Comparison of ENCODE assay signal across 8 cellular contexts in genomic region chr2:79511320-79511951, GRCh38. TPM values are rescaled to one million over a fixed set of nuclear protein-coding genes. Genes with fewer than 3 reads are reported as not detected.
DNase-seq lines count a peak whose midpoint lies in the region; FAIRE-seq and TF ChIP-seq lines count a peak whose summit lies in the region.
"Had no signal": no experiment of that assay in that cellular context is flagged by ENCODE, and none has a peak within 500 bp of the region (broad histone marks: within the 10 kb centered on the region; RNA-seq: fewer than 3 reads in every experiment).

No MANE protein-coding gene starts in this region.

- H3K4me3 ChIP-seq in retinal pigment epithelial cell (ENCODE audit: low read length), result no peak overlapping the region

- DNase-seq in HT-29 (ENCODE audit: low spot score) (peak; percentile 30), SK-MEL-5 (ENCODE audit: low read depth, low spot score) (peak; percentile 50), foreskin melanocyte (peak; percentile 55), retinal pigment epithelial cell (ENCODE audit: low read depth) (peak; percentile 12), frontal cortex (ENCODE audit: low spot score in 2 of 2) (no peak), NCI-H2107 (lab: John Stamatoyannopoulos, UW) (no peak)
- no peak for DNase-seq in effector CD4-positive, alpha-beta T cell
- DNase-seq: SHP77 treated with DMSO at 0.1 percent for 48 hours had no signal

- FAIRE-seq in frontal cortex (lab: Jason Lieb, UNC), result no peak

- no peak for TF ChIP-seq CTCF in retinal pigment epithelial cell (conservative IDR thresholded peaks at IDR 0.05; ENCODE audit: low read depth, low read length)

- in situ Hi-C loops in SK-MEL-5 (cut with HindIII; ENCODE audit: low pct_unique_long_range_greater_than_20kb, low sequenced_read_pairs), result no loop called here

RNA-seq across cellular contexts. Expression of gene CTNNA2, which starts 1.4 kb away (rescaled TPM):
- 0.10 TPM in 1 of 2 replicates, not detected in the other for total RNA-seq in HT-29 (2014; rRNA removed; shearing (Covaris generic))
- total RNA-seq in SK-MEL-5 (2014; rRNA removed; shearing (Covaris generic)), result 7.2 and 10.2 TPM in 2 replicates
- polyA plus RNA-seq in SK-MEL-5 (2015; cell fraction: cytosol; rRNA removed), result 3.4 and 4.6 TPM in 2 replicates
- polyA plus RNA-seq in SK-MEL-5 (2015; cell fraction: nucleus; rRNA removed), result 10.8 and 35.5 TPM in 2 replicates
- total RNA-seq in frontal cortex, result 182 TPM

Comparison
In these comparisons a context has a peak if more than half of its experiments do, and no peak if none do; other contexts are left out.
1. DNase-seq: peak in HT-29 (single experiment), SK-MEL-5 (single experiment), foreskin melanocyte (single experiment) and retinal pigment epithelial cell (single experiment); none in frontal cortex (0 of 2), effector CD4-positive, alpha-beta T cell (single experiment) and NCI-H2107 (single experiment).
2. RNA of gene CTNNA2, which starts 1.4 kb away (total RNA-seq): 182 TPM in frontal cortex (single experiment); 7.2 to 10.2 TPM in SK-MEL-5 and 0.10 TPM in HT-29; every median in the first group is over 10 times any median in the second.